In genomic region chrX:46713672-46714487, GRCh38 we compare ENCODE assay signal across 11 cellular contexts. TPM values are rescaled to one million over a fixed set of nuclear protein-coding genes. Genes with fewer than 3 reads are reported as not detected.
A peak's percentile ranks its signal among the peaks of the same experiment; 100 is the strongest.
DNase-seq lines count a peak whose midpoint lies in the region; ATAC-seq and TF ChIP-seq lines count a peak whose summit lies in the region.
"Had no signal": no experiment of that assay in that cellular context is flagged by ENCODE, and none has a peak within 500 bp of the region (broad histone marks: within the 10 kb centered on the region; RNA-seq: fewer than 3 reads in every experiment).

No MANE protein-coding gene starts in this region.

- no peaks in the 10 kb centered on the region for H3K27me3 ChIP-seq in left lung
- H3K27me3 ChIP-seq in CD8-positive, alpha-beta memory T cell (ENCODE audit: insufficient read depth, low read length, poor library complexity, severe bottlenecking), result no peaks in the 10 kb centered on the region

- H3K36me3 Mint-ChIP-seq in activated naive CD8-positive, alpha-beta T cell treated with anti-CD3 and anti-CD28 coated beads for 36 hours, result peaks cover 20% of the 10 kb centered on the region
- no peaks in the 10 kb centered on the region for H3K36me3 Mint-ChIP-seq in effector memory CD8-positive, alpha-beta T cell (ENCODE audit: insufficient read depth)
- no peaks in the 10 kb centered on the region for H3K36me3 Mint-ChIP-seq in CD8-positive, alpha-beta memory T cell

- DNase-seq in GM12865 (ENCODE audit: low read depth) (peak; percentile 60), dermis blood vessel endothelial cell (no peak), left lung (no peak)
- no peak for DNase-seq in activated naive CD8-positive, alpha-beta T cell treated with anti-CD3 and anti-CD28 coated beads for 36 hours
- no peak for DNase-seq in effector memory CD8-positive, alpha-beta T cell
- DNase-seq in CD8-positive, alpha-beta memory T cell, result no peak
- DNase-seq: left colon, NCI-H1436 treated with DMSO at 0.1 percent for 48 hours, T-helper 9 cell had no signal

- H3K36me3 ChIP-seq in left lung, result no peaks in the 10 kb centered on the region
- no peaks in the 10 kb centered on the region for H3K36me3 ChIP-seq in CD8-positive, alpha-beta memory T cell (ENCODE audit: insufficient read depth, low read length)

- peak overlapping the region; percentile 26 for H3K4me3 ChIP-seq in GM12865 (ENCODE audit: low read depth, low read length)
- no peak overlapping the region for H3K4me3 ChIP-seq in left lung
- no peak overlapping the region for H3K4me3 ChIP-seq in CD8-positive, alpha-beta memory T cell (ENCODE audit: low read length)

- CTCF ChIA-PET in CD8-positive, alpha-beta memory T cell (lab: Charles Lee), result no interaction called here

- peak; percentile 54 for ATAC-seq in GM19455 (IDR thresholded peaks at IDR 0.05; ENCODE audit: unreplicated experiment)
- peak; percentile 63 for ATAC-seq in HG03066 (IDR thresholded peaks at IDR 0.05; ENCODE audit: low read depth, unreplicated experiment)
- no peak for ATAC-seq in effector memory CD8-positive, alpha-beta T cell (replicated peaks)
- no peak for ATAC-seq in left lung
- ATAC-seq: left colon had no signal

- H3K27me3 Mint-ChIP-seq in activated naive CD8-positive, alpha-beta T cell treated with anti-CD3 and anti-CD28 coated beads for 36 hours, result no peaks in the 10 kb centered on the region
- H3K27me3 Mint-ChIP-seq in effector memory CD8-positive, alpha-beta T cell, result peaks cover 0 to 15% of the 10 kb centered on the region in 2 donors
- peaks cover 0 to 4% of the 10 kb centered on the region in 2 donors for H3K27me3 Mint-ChIP-seq in CD8-positive, alpha-beta memory T cell

- no peaks in the 10 kb centered on the region for H3K9me3 ChIP-seq in left lung
- H3K9me3 ChIP-seq in CD8-positive, alpha-beta memory T cell (ENCODE audit: low read length), result no peaks in the 10 kb centered on the region

- no peak overlapping the region for H3K4me3 Mint-ChIP-seq in activated naive CD8-positive, alpha-beta T cell treated with anti-CD3 and anti-CD28 coated beads for 36 hours
- H3K4me3 Mint-ChIP-seq in effector memory CD8-positive, alpha-beta T cell, result no peak overlapping the region
- no peak overlapping the region for H3K4me3 Mint-ChIP-seq in CD8-positive, alpha-beta memory T cell

- peak overlapping the region; percentile 47 for H3K27ac Mint-ChIP-seq in activated naive CD8-positive, alpha-beta T cell treated with anti-CD3 and anti-CD28 coated beads for 36 hours
- H3K27ac Mint-ChIP-seq in effector memory CD8-positive, alpha-beta T cell, result no peak overlapping the region
- no peak overlapping the region for H3K27ac Mint-ChIP-seq in CD8-positive, alpha-beta memory T cell

- intact Hi-C loops in left lung (cut with DNase I), result no loop called here

- H3K27ac ChIP-seq in left lung, result no peak overlapping the region
- no peak overlapping the region for H3K27ac ChIP-seq in CD8-positive, alpha-beta memory T cell (ENCODE audit: low read depth, low read length)

- peaks cover 4% of the 10 kb centered on the region for H3K9me3 Mint-ChIP-seq in activated naive CD8-positive, alpha-beta T cell treated with anti-CD3 and anti-CD28 coated beads for 36 hours
- H3K9me3 Mint-ChIP-seq in effector memory CD8-positive, alpha-beta T cell, result no peaks in the 10 kb centered on the region
- H3K9me3 Mint-ChIP-seq in CD8-positive, alpha-beta memory T cell, result peaks cover 0 to 5% (median 0%) of the 10 kb centered on the region in 5 donors

- peaks cover 41% of the 10 kb centered on the region for H3K4me1 Mint-ChIP-seq in activated naive CD8-positive, alpha-beta T cell treated with anti-CD3 and anti-CD28 coated beads for 36 hours
- peaks cover 0 to 7% of the 10 kb centered on the region in 2 donors for H3K4me1 Mint-ChIP-seq in effector memory CD8-positive, alpha-beta T cell (ENCODE audit: low read depth in 2 of 2)
- H3K4me1 Mint-ChIP-seq in CD8-positive, alpha-beta memory T cell, result peaks cover 0 to 13% (median 9%) of the 10 kb centered on the region in 3 donors

- H3K4me1 ChIP-seq in left lung, result no peaks in the 10 kb centered on the region
- H3K4me1 ChIP-seq in CD8-positive, alpha-beta memory T cell (ENCODE audit: insufficient read depth, low read length), result no peaks in the 10 kb centered on the region

- POLR2A ChIA-PET in CD8-positive, alpha-beta memory T cell (lab: Charles Lee), result no interaction called here

- TF ChIP-seq CTCF in GM12865 (IDR thresholded peaks at IDR 0.05; ENCODE audit: insufficient read depth, low read depth, low read length, missing control alignments), result no peak
- TF ChIP-seq CTCF in left lung (IDR thresholded peaks at IDR 0.05), result no peak

RNA-seq across cellular contexts. Expression of gene SLC9A7, which starts 45.0 kb away (rescaled TPM):
- total RNA-seq in activated naive CD8-positive, alpha-beta T cell treated with anti-CD3 and anti-CD28 coated beads for 36 hours, result 10 to 100 TPM; 11.5 to 12.4 TPM
- 16.5 and 19.4 TPM in 2 replicates for total RNA-seq in dermis blood vessel endothelial cell
- 10 to 100 TPM in 1 of 2 donors, 1 to 10 TPM in 1; 7.6 to 10.5 TPM for total RNA-seq in left lung
- 10 to 100 TPM; 25.7 to 26.7 TPM for total RNA-seq in CD8-positive, alpha-beta memory T cell
- 0.63 TPM for polyA plus RNA-seq in CD8-positive, alpha-beta memory T cell

Comparison
In these comparisons a context has a peak if more than half of its experiments do, and no peak if none do; other contexts are left out.
1. ATAC-seq: peak in GM19455 (single experiment) and HG03066 (single experiment); none in effector memory CD8-positive, alpha-beta T cell (single experiment) and left lung (single experiment).